Comparison of ENCODE assay signal across 1 cellular context in genomic region chr5:43120720-43121564, GRCh38.
TF ChIP-seq lines count a peak whose summit lies in the region.

Gene ZNF131 (plus strand): TSS chr5:43120914. CDS start chr5:43122054, 1,140 bp downstream.

TF ChIP-seq in HEK293, 187 proteins besides CTCF, POLR2A, EP300 and RAD21 (continued from another document and continues in another):
- TF ChIP-seq ZNF777 (tag by site-specific recombination; IDR thresholded peaks at IDR 0.05; ENCODE audit: borderline replicate concordance) (no peak; the same call in 1 of the 2 replicates), KLF8 (tag by site-specific recombination; IDR thresholded peaks at IDR 0.05) (peak; percentile 99), ZFHX2 (tag by site-specific recombination; conservative IDR thresholded peaks at IDR 0.05) (peak; percentile 67), MZF1 (tag by site-specific recombination; IDR thresholded peaks at IDR 0.05; ENCODE audit: borderline replicate concordance) (no peak), ZNF692 (tag by site-specific recombination; IDR thresholded peaks at IDR 0.05) (peak; percentile 89), ZNF623 (tag by site-specific recombination; IDR thresholded peaks at IDR 0.05) (no peak), ZNF518A (tag by site-specific recombination; conservative IDR thresholded peaks at IDR 0.05; ENCODE audit: low read depth) (0 out of 2 replicates have a peak, but pooled peaks have one; percentile 14), ZNF19 (tag by site-specific recombination; IDR thresholded peaks at IDR 0.05; ENCODE audit: low read depth) (no peak), HOXC10 (CRISPR knock-in tag; IDR thresholded peaks at IDR 0.05) (peak; percentile 88; the same call in 1 of the 2 replicates), PRDM2 (tag by site-specific recombination; IDR thresholded peaks at IDR 0.05; ENCODE audit: borderline replicate concordance) (no peak), ZNF169 (tag by site-specific recombination; IDR thresholded peaks at IDR 0.05) (no peak), ZNF513 (tag by site-specific recombination; IDR thresholded peaks at IDR 0.05) (peak; percentile 70), ZNF707 (tag by site-specific recombination; IDR thresholded peaks at IDR 0.05) (no peak), ZNF121 (tag by site-specific recombination; IDR thresholded peaks at IDR 0.05) (no peak), ZFP37 (tag by site-specific recombination; IDR thresholded peaks at IDR 0.05) (no peak), SCRT1 (tag by site-specific recombination; IDR thresholded peaks at IDR 0.05; ENCODE audit: borderline replicate concordance) (no peak), SETDB1 (IDR thresholded peaks at IDR 0.05; ENCODE audit: insufficient read length, low read length) (peak; percentile 15), INSM2 (tag by site-specific recombination; IDR thresholded peaks at IDR 0.05) (no peak), ZNF624 (tag by site-specific recombination; IDR thresholded peaks at IDR 0.05) (no peak), ZBTB44 (tag by site-specific recombination; IDR thresholded peaks at IDR 0.05) (peak; percentile 55; the same call in 1 of the 2 replicates), ZBTB20 (tag by site-specific recombination; IDR thresholded peaks at IDR 0.05) (peak; percentile 99), GLIS1 (tag by site-specific recombination; IDR thresholded peaks at IDR 0.05) (peak; percentile 57), ZNF626 (tag by site-specific recombination; IDR thresholded peaks at IDR 0.05) (peak; percentile 41; the same call in 1 of the 2 replicates), ZNF16 (tag by site-specific recombination; IDR thresholded peaks at IDR 0.05; ENCODE audit: low read depth) (no peak), ZNF26 (tag by site-specific recombination; IDR thresholded peaks at IDR 0.05) (no peak), ZNF324 (tag by site-specific recombination; IDR thresholded peaks at IDR 0.05) (0 out of 2 replicates have a peak, but pooled peaks have one; percentile 56), ZNF544 (tag by site-specific recombination; IDR thresholded peaks at IDR 0.05) (no peak), ZNF830 (tag by site-specific recombination; IDR thresholded peaks at IDR 0.05; ENCODE audit: low read depth) (no peak), KLF17 (tag by site-specific recombination; IDR thresholded peaks at IDR 0.05) (peak; percentile 65; the same call in 1 of the 2 replicates), ZNF449 (tag by site-specific recombination; IDR thresholded peaks at IDR 0.05) (peak; percentile 98), MYNN (tag by site-specific recombination; IDR thresholded peaks at IDR 0.05; ENCODE audit: borderline replicate concordance) (no peak), ZFP41 (tag by site-specific recombination; IDR thresholded peaks at IDR 0.05; ENCODE audit: borderline replicate concordance) (no peak)
